ENCODE assay signal across 3 cellular contexts in genomic region chr2:109289823-109290222, GRCh38.
TF ChIP-seq lines count a peak whose summit lies in the region.

No MANE protein-coding gene starts in this region.

TF ChIP-seq in GM23338, 12 proteins besides CTCF, POLR2A, EP300 and RAD21 (continues in another document):
- TF ChIP-seq JUNB (IDR thresholded peaks at IDR 0.05; ENCODE audit: unreplicated experiment) (no peak), ZNF114 (CRISPR knock-in tag; IDR thresholded peaks at IDR 0.05) (no peak), EZH2 (IDR thresholded peaks at IDR 0.05; ENCODE audit: low read depth, unreplicated experiment) (no peak), ETS1 (IDR thresholded peaks at IDR 0.05) (no peak), POLR2AphosphoS5 (IDR thresholded peaks at IDR 0.05; ENCODE audit: low read depth) (no peak), STAT1 (IDR thresholded peaks at IDR 0.05; ENCODE audit: unreplicated experiment) (no peak), ZNF331 (CRISPR knock-in tag; IDR thresholded peaks at IDR 0.05; ENCODE audit: low read depth) (no peak), NANOG (IDR thresholded peaks at IDR 0.05; ENCODE audit: borderline replicate concordance) (no peak)

TF ChIP-seq in IMR-90, 13 proteins besides CTCF, POLR2A, EP300 and RAD21:
- no peak for TF ChIP-seq RCOR1 (IDR thresholded peaks at IDR 0.05; ENCODE audit: insufficient replicate concordance, low read length)
- no peak for TF ChIP-seq BHLHE40 (IDR thresholded peaks at IDR 0.05; ENCODE audit: low read depth, low read length)
- TF ChIP-seq CHD1 (IDR thresholded peaks at IDR 0.05; ENCODE audit: low read depth, low read length), result no peak
- no peak for TF ChIP-seq USF2 (IDR thresholded peaks at IDR 0.05; ENCODE audit: low read depth, low read length)
- no peak for TF ChIP-seq CEBPB (IDR thresholded peaks at IDR 0.05; ENCODE audit: low read depth, low read length)
- no peak for TF ChIP-seq ELK1 (IDR thresholded peaks at IDR 0.05; ENCODE audit: borderline replicate concordance, low read depth, low read length)
- TF ChIP-seq MXI1 (IDR thresholded peaks at IDR 0.05; ENCODE audit: borderline replicate concordance, low read depth, low read length), result no peak

TF ChIP-seq in H1, 55 proteins besides CTCF, POLR2A, EP300 and RAD21:
- TF ChIP-seq TEAD4 (IDR thresholded peaks at IDR 0.05; ENCODE audit: low read depth, low read length), result peak; percentile 60; the same call in 1 of the 2 replicates
- no peak for TF ChIP-seq ASH2L (IDR thresholded peaks at IDR 0.05; ENCODE audit: low read length)
